ENCODE assay signal across 1 cellular context in genomic region chr19:8396563-8397203, GRCh38.
A peak's percentile ranks its signal among the peaks of the same experiment; 100 is the strongest.
TF ChIP-seq lines count a peak whose summit lies in the region.

No MANE protein-coding gene starts in this region.

TF ChIP-seq in HepG2, 621 proteins besides CTCF, POLR2A, EP300 and RAD21 (continued from another document and continues in another):
- TF ChIP-seq AKNA (CRISPR knock-in tag; IDR thresholded peaks at IDR 0.05; ENCODE audit: borderline replicate concordance) (no peak), ZNF496 (CRISPR knock-in tag; IDR thresholded peaks at IDR 0.05; ENCODE audit: insufficient replicate concordance) (no peak), CREM (IDR thresholded peaks at IDR 0.05) (no peak), CREM (CRISPR knock-in tag; IDR thresholded peaks at IDR 0.05) (no peak), SETDB1 (CRISPR knock-in tag; IDR thresholded peaks at IDR 0.05; ENCODE audit: borderline replicate concordance) (no peak), ZHX2 (IDR thresholded peaks at IDR 0.05; ENCODE audit: low read depth) (no peak), ZHX2 (CRISPR knock-in tag; IDR thresholded peaks at IDR 0.05; ENCODE audit: borderline replicate concordance) (no peak), BRCA1 (CRISPR knock-in tag; IDR thresholded peaks at IDR 0.05) (no peak), CAMTA2 (CRISPR knock-in tag; IDR thresholded peaks at IDR 0.05; ENCODE audit: borderline replicate concordance) (no peak), FOSL2 (CRISPR knock-in tag; IDR thresholded peaks at IDR 0.05) (0 out of 2 replicates have a peak, but pooled peaks have one; percentile 16), FUBP1 (CRISPR knock-in tag; IDR thresholded peaks at IDR 0.05; ENCODE audit: borderline replicate concordance) (no peak), TRIM22 (IDR thresholded peaks at IDR 0.05) (no peak), SOX6 (IDR thresholded peaks at IDR 0.05) (no peak), SOX6 (CRISPR knock-in tag; IDR thresholded peaks at IDR 0.05) (peak; percentile 41; the same call in 1 of the 2 replicates), KDM2A (CRISPR knock-in tag; IDR thresholded peaks at IDR 0.05; ENCODE audit: borderline replicate concordance, low read depth) (no peak), BRD4 (CRISPR knock-in tag; IDR thresholded peaks at IDR 0.05) (no peak), NR2F6 (IDR thresholded peaks at IDR 0.05) (no peak), NR2F6 (CRISPR knock-in tag; IDR thresholded peaks at IDR 0.05) (0 out of 2 replicates have a peak, but pooled peaks have one; percentile 16), CHCHD3 (CRISPR knock-in tag; IDR thresholded peaks at IDR 0.05) (no peak), ZSCAN9 (CRISPR knock-in tag; IDR thresholded peaks at IDR 0.05; ENCODE audit: borderline replicate concordance) (no peak), U2AF1 (optimal IDR thresholded peaks at IDR 0.05; ENCODE audit: low read depth, low read length) (no peak), ARNT (IDR thresholded peaks at IDR 0.05) (no peak), ZNF605 (CRISPR knock-in tag; IDR thresholded peaks at IDR 0.05) (no peak), NFE2 (CRISPR knock-in tag; IDR thresholded peaks at IDR 0.05) (no peak), SYNCRIP (IDR thresholded peaks at IDR 0.05; ENCODE audit: insufficient read depth, low read depth, low read length) (no peak), ZNF20 (CRISPR knock-in tag; IDR thresholded peaks at IDR 0.05) (no peak), ARNTL (CRISPR knock-in tag; IDR thresholded peaks at IDR 0.05) (no peak), NFYB (CRISPR knock-in tag; IDR thresholded peaks at IDR 0.05) (no peak), SRSF1 (optimal IDR thresholded peaks at IDR 0.05; ENCODE audit: low read depth, low read length) (no peak), TRAFD1 (CRISPR knock-in tag; IDR thresholded peaks at IDR 0.05; ENCODE audit: borderline replicate concordance) (no peak), FOXP1 (IDR thresholded peaks at IDR 0.05) (no peak), FOXP1 (CRISPR knock-in tag; IDR thresholded peaks at IDR 0.05) (no peak), ZNF263 (CRISPR knock-in tag; IDR thresholded peaks at IDR 0.05) (0 out of 2 replicates have a peak, but pooled peaks have one; percentile 66), TARDBP (CRISPR knock-in tag; IDR thresholded peaks at IDR 0.05) (no peak), HDAC2 (CRISPR knock-in tag; IDR thresholded peaks at IDR 0.05) (no peak), DNMT1 (CRISPR knock-in tag; IDR thresholded peaks at IDR 0.05) (no peak), NR2F2 (IDR thresholded peaks at IDR 0.05; ENCODE audit: borderline replicate concordance, low read depth) (no peak), ZNF382 (CRISPR knock-in tag; IDR thresholded peaks at IDR 0.05; ENCODE audit: borderline replicate concordance) (no peak), ZNF574 (CRISPR knock-in tag; IDR thresholded peaks at IDR 0.05) (peak; percentile 41; the same call in 1 of the 2 replicates), ZMYM2 (CRISPR knock-in tag; IDR thresholded peaks at IDR 0.05) (no peak), THRA (CRISPR knock-in tag; IDR thresholded peaks at IDR 0.05; ENCODE audit: borderline replicate concordance) (peak; percentile 35; the same call in 1 of the 2 replicates), MXD4 (CRISPR knock-in tag; IDR thresholded peaks at IDR 0.05) (no peak), NR0B2 (CRISPR knock-in tag; IDR thresholded peaks at IDR 0.05) (no peak)
